Comparison of ENCODE assay signal across 10 cellular contexts in genomic region chr18:26556573-26556972, GRCh38. TPM values are rescaled to one million over a fixed set of nuclear protein-coding genes. Genes with fewer than 3 reads are reported as not detected.
DNase-seq lines count a peak whose midpoint lies in the region; ATAC-seq lines count a peak whose summit lies in the region.
"Had no signal": no experiment of that assay in that cellular context is flagged by ENCODE, and none has a peak within 500 bp of the region (broad histone marks: within the 10 kb centered on the region; RNA-seq: fewer than 3 reads in every experiment).

No MANE protein-coding gene starts in this region.

- DNase-seq in kidney tubule cell (ENCODE audit: low spot score) (peak; percentile 48), hippocampal formation (lab: John Stamatoyannopoulos, UW) (no peak), KBM-7 (no peak), left cardiac atrium (no peak), nucleus accumbens (lab: John Stamatoyannopoulos, UW) (no peak)
- DNase-seq: activated T-cell treated with anti-CD3 and anti-CD28 coated beads, Interleukin-2, amount 50 U/mL, for 24 hours; left colon had no signal

- peak; percentile 82 for ATAC-seq in GM18520 (IDR thresholded peaks at IDR 0.05; ENCODE audit: unreplicated experiment)
- ATAC-seq in GM21737 (IDR thresholded peaks at IDR 0.05; ENCODE audit: unreplicated experiment), result peak; percentile 81
- ATAC-seq in HG03432 (IDR thresholded peaks at IDR 0.05; ENCODE audit: unreplicated experiment), result peak; percentile 97
- no peak for ATAC-seq in left cardiac atrium
- ATAC-seq: left colon had no signal

- intact Hi-C loops in left cardiac atrium (cut with DNase I), result no loop called here

- in situ Hi-C loops in KBM-7 (cut with MboI; ENCODE audit: low pct_unique_long_range_greater_than_20kb, low sequenced_read_pairs), result no loop called here

RNA-seq across cellular contexts. Expression of gene KCTD1, which starts 8.2 kb away (rescaled TPM):
- total RNA-seq in left cardiac atrium, result 10 to 100 TPM; 35.6 to 42.2 TPM

Comparison
In these comparisons a context has a peak if more than half of its experiments do, and no peak if none do; other contexts are left out.
1. ATAC-seq: peak in GM18520 (single experiment), GM21737 (single experiment) and HG03432 (single experiment); none in left cardiac atrium (0 of 2).